ENCODE assay signal across 8 cellular contexts in the genomic region with DNA sequence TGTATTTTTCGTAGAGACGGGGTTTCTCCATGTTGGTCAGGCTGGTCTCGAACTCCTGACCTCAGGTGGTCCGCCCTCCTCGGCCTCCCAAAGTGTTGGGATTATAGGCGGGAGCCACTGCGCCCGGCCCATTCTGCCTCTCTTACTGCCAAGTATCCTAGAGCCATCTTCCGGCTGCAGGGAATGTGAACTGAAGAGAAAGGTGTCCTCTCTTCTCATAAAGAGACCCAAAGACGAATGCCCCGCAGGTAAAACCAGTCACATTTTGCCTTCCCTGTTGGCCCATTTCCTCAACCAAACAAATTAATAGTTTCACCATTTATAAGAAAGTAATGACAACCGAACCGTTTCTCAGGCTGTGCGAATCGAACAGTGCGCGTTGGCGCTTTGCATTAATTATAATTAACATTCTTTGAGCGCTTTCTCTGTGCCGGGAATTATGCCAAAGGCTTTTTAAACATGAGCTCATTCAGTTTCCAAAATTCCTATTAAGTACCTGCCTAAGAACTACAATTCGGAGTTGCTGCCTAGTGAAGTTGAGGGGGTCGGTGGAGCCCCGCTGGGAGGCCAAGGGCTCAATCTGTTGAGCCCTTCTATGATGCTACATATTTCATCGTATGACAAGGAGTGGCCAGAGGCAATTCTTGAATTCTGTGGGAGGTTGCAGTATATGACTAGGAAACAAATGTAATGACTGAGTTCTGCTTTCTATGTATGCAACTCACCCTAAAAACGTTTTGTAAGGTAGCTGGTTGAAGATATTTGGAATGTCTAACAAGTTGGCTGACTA. TPM values are rescaled to one million over a fixed set of nuclear protein-coding genes. Genes with fewer than 3 reads are reported as not detected.
DNase-seq lines count a peak whose midpoint lies in the region; ATAC-seq lines count a peak whose summit lies in the region.

No MANE protein-coding gene starts in this region.

- no peak for DNase-seq in activated naive CD4-positive, alpha-beta T cell treated with anti-CD3 and anti-CD28 coated beads for 36 hours
- no peak for DNase-seq in activated naive CD4-positive, alpha-beta T cell (lab: John Stamatoyannopoulos, UW)
- DNase-seq in caudate nucleus (lab: John Stamatoyannopoulos, UW) (no peak), memory B cell (ENCODE audit: low spot score in 2 of 2) (no peak), ureter (ENCODE audit: low spot score) (peak; percentile 52), germinal center (ENCODE audit: low spot score) (no peak), NCI-H1417 (lab: John Stamatoyannopoulos, UW) (no peak)

- CTCF ChIA-PET in activated naive CD4-positive, alpha-beta T cell treated with anti-CD3 and anti-CD28 coated beads for 36 hours (lab: Charles Lee), result interaction anchor here (0.6 to 1.6 kb wide), 4 partner anchors 8 to 306 kb away, joined by 3 to 5 read pairs (median 4); no protein-coding TSS in a partner anchor

- peaks cover 44% of the 10 kb centered on the region for H3K4me1 Mint-ChIP-seq in activated naive CD4-positive, alpha-beta T cell treated with anti-CD3 and anti-CD28 coated beads for 36 hours (ENCODE audit: low read depth)
- H3K4me1 Mint-ChIP-seq in memory B cell, result peaks cover 13% of the 10 kb centered on the region

- no peaks in the 10 kb centered on the region for H3K9me3 Mint-ChIP-seq in activated naive CD4-positive, alpha-beta T cell treated with anti-CD3 and anti-CD28 coated beads for 36 hours
- no peaks in the 10 kb centered on the region for H3K9me3 Mint-ChIP-seq in memory B cell

- peaks cover 29% of the 10 kb centered on the region for H3K36me3 Mint-ChIP-seq in activated naive CD4-positive, alpha-beta T cell treated with anti-CD3 and anti-CD28 coated beads for 36 hours (ENCODE audit: low read depth)
- peaks cover 7% of the 10 kb centered on the region for H3K36me3 Mint-ChIP-seq in memory B cell

- H3K4me3 Mint-ChIP-seq in activated naive CD4-positive, alpha-beta T cell treated with anti-CD3 and anti-CD28 coated beads for 36 hours, result peak overlapping the region; percentile 98
- H3K4me3 Mint-ChIP-seq in memory B cell, result peak overlapping the region; percentile 99

- H3K27me3 Mint-ChIP-seq in activated naive CD4-positive, alpha-beta T cell treated with anti-CD3 and anti-CD28 coated beads for 36 hours (ENCODE audit: low read depth), result no peaks in the 10 kb centered on the region
- H3K27me3 Mint-ChIP-seq in memory B cell, result no peaks in the 10 kb centered on the region

- H3K27ac ChIP-seq in caudate nucleus (ENCODE audit: low read depth, low read length), result peak overlapping the region; percentile 72

- ATAC-seq in memory B cell (ENCODE audit: low read depth) (no peak), GM19023 (IDR thresholded peaks at IDR 0.05; ENCODE audit: unreplicated experiment) (no peak)

- H3K27ac Mint-ChIP-seq in activated naive CD4-positive, alpha-beta T cell treated with anti-CD3 and anti-CD28 coated beads for 36 hours, result peak overlapping the region; percentile 99
- H3K27ac Mint-ChIP-seq in memory B cell, result peak overlapping the region; percentile 95

- intact Hi-C loops in activated naive CD4-positive, alpha-beta T cell treated with anti-CD3 and anti-CD28 coated beads for 36 hours (cut with micrococcal nuclease), result loop anchor here (5.0 kb wide), 1 partner anchor 250 kb away; no protein-coding TSS in a partner anchor

RNA-seq across cellular contexts. Expression of a gene that starts 0.8 kb away (rescaled TPM):
- 1,000 to 10,000 TPM; 2,159 to 2,187 TPM for total RNA-seq in activated naive CD4-positive, alpha-beta T cell treated with anti-CD3 and anti-CD28 coated beads for 36 hours
- 1,195 TPM for total RNA-seq in ureter

RNA-seq across cellular contexts. Expression of a gene that starts 10.4 kb away (rescaled TPM):
- total RNA-seq in activated naive CD4-positive, alpha-beta T cell treated with anti-CD3 and anti-CD28 coated beads for 36 hours, result 10 to 100 TPM; 31.2 to 31.7 TPM
- 19.1 TPM for total RNA-seq in ureter

RNA-seq across cellular contexts. Expression of a gene that starts 37.1 kb away (rescaled TPM):
- total RNA-seq in activated naive CD4-positive, alpha-beta T cell treated with anti-CD3 and anti-CD28 coated beads for 36 hours, result 10 to 100 TPM; 17.0 to 20.3 TPM
- total RNA-seq in ureter, result 9.1 TPM
